9 cellular contexts compared by ENCODE assay signal in the genomic region with DNA sequence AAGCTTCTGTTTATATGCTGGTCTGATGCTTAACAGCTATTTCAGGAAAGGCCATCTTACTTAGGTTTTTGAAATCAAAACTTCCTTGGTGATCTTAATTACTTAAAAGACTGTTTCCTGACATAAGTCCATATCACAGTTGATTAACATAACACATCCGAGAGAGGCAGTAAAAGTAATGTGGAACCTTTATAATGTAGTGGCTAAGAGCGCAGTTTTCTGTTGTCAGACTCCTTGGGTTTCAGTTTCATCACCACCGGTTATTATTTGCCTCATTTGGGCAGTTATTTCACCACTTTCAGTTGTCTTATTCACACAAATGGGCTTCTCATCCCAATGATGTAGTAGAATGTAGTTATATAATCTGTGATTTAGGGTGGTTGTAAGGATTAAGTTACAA. TPM values are rescaled to one million over a fixed set of nuclear protein-coding genes. Genes with fewer than 3 reads are reported as not detected.
DNase-seq lines count a peak whose midpoint lies in the region; ATAC-seq lines count a peak whose summit lies in the region.
"Had no signal": no experiment of that assay in that cellular context is flagged by ENCODE, and none has a peak within 500 bp of the region (broad histone marks: within the 10 kb centered on the region; RNA-seq: fewer than 3 reads in every experiment).

No MANE protein-coding gene starts in this region.

- no peaks in the 10 kb centered on the region for H3K27me3 Mint-ChIP-seq in naive B cell
- no peaks in the 10 kb centered on the region for H3K27me3 Mint-ChIP-seq in activated T-helper 2 cell treated with anti-CD3 and anti-CD28 coated beads, Interferon-gamma antibody, Interleukin-2, Interleukin-4, amounts not matched to agents 10 μg/mL and 5 μg/mL and 100 μg/mL, durations not matched to agents 14 hours and 24 hours and 36 hours (ENCODE audit: low read depth)
- H3K27me3 Mint-ChIP-seq: activated naive CD8-positive, alpha-beta T cell had no signal

- H3K9me3 Mint-ChIP-seq in naive B cell: no peaks in the 10 kb centered on the region
- no peaks in the 10 kb centered on the region for H3K9me3 Mint-ChIP-seq in activated T-helper 2 cell treated with anti-CD3 and anti-CD28 coated beads, Interferon-gamma antibody, Interleukin-2, Interleukin-4, amounts not matched to agents 10 μg/mL and 5 μg/mL and 100 μg/mL, durations not matched to agents 14 hours and 24 hours and 36 hours

- DNase-seq in naive B cell (no peak), H4 (ENCODE audit: low spot score) (no peak), HCEC 1CT (no peak)
- DNase-seq in activated T-helper 2 cell treated with anti-CD3 and anti-CD28 coated beads, Interferon-gamma antibody, Interleukin-2, Interleukin-4, amounts not matched to agents 10 μg/mL and 5 μg/mL and 100 μg/mL, durations not matched to agents 14 hours and 24 hours and 36 hours (ENCODE audit: low spot score): no peak
- DNase-seq: stimulated activated CD4-positive, alpha-beta T cell treated with anti-CD3 and anti-CD28 coated beads, Interleukin-4, amount 100 ng/mL, for 4 hours had no signal

- ATAC-seq in GM18870 (IDR thresholded peaks at IDR 0.05; ENCODE audit: unreplicated experiment) (peak; percentile 66), GM21723 (IDR thresholded peaks at IDR 0.05; ENCODE audit: unreplicated experiment) (peak; percentile 80), HG03439 (IDR thresholded peaks at IDR 0.05; ENCODE audit: unreplicated experiment) (peak; percentile 60), naive B cell (ENCODE audit: low read depth in 2 of 2) (no peak)

- H3K36me3 Mint-ChIP-seq in naive B cell: peaks cover 4 to 13% of the 10 kb centered on the region in 2 donors
- peaks cover 20% of the 10 kb centered on the region for H3K36me3 Mint-ChIP-seq in activated T-helper 2 cell treated with anti-CD3 and anti-CD28 coated beads, Interferon-gamma antibody, Interleukin-2, Interleukin-4, amounts not matched to agents 10 μg/mL and 5 μg/mL and 100 μg/mL, durations not matched to agents 14 hours and 24 hours and 36 hours (ENCODE audit: low read depth)

- intact Hi-C loops in activated T-helper 2 cell treated with anti-CD3 and anti-CD28 coated beads, Interferon-gamma antibody, Interleukin-2, Interleukin-4, amounts not matched to agents 10 μg/mL and 5 μg/mL and 100 μg/mL, durations not matched to agents 14 hours and 24 hours and 36 hours (cut with micrococcal nuclease): no loop called here

- peak overlapping the region in 4 of 6 donors; percentile 7 to 87 (median 58) for H3K27ac Mint-ChIP-seq in naive B cell
- H3K27ac Mint-ChIP-seq in activated T-helper 2 cell treated with anti-CD3 and anti-CD28 coated beads, Interferon-gamma antibody, Interleukin-2, Interleukin-4, amounts not matched to agents 10 μg/mL and 5 μg/mL and 100 μg/mL, durations not matched to agents 14 hours and 24 hours and 36 hours: no peak overlapping the region
- H3K27ac Mint-ChIP-seq: activated naive CD8-positive, alpha-beta T cell had no signal

- peak overlapping the region in 1 of 8 donors; percentile 60 for H3K4me3 Mint-ChIP-seq in naive B cell
- no peak overlapping the region for H3K4me3 Mint-ChIP-seq in activated T-helper 2 cell treated with anti-CD3 and anti-CD28 coated beads, Interferon-gamma antibody, Interleukin-2, Interleukin-4, amounts not matched to agents 10 μg/mL and 5 μg/mL and 100 μg/mL, durations not matched to agents 14 hours and 24 hours and 36 hours (ENCODE audit: low read depth)
- H3K4me3 Mint-ChIP-seq: activated naive CD8-positive, alpha-beta T cell had no signal

- H3K4me1 Mint-ChIP-seq in naive B cell: peaks cover 36 to 45% (median 44%) of the 10 kb centered on the region in 3 donors
- peaks cover 12% of the 10 kb centered on the region for H3K4me1 Mint-ChIP-seq in activated T-helper 2 cell treated with anti-CD3 and anti-CD28 coated beads, Interferon-gamma antibody, Interleukin-2, Interleukin-4, amounts not matched to agents 10 μg/mL and 5 μg/mL and 100 μg/mL, durations not matched to agents 14 hours and 24 hours and 36 hours (ENCODE audit: low read depth)

RNA-seq across cellular contexts. Expression of a gene that starts 30.9 kb away (rescaled TPM):
- polyA plus RNA-seq in naive B cell (ENCODE audit: low read depth in 6 of 6): 10 to 100 TPM; 34.0 to 46.3 (median 41.0) TPM
- total RNA-seq in activated T-helper 2 cell treated with anti-CD3 and anti-CD28 coated beads, Interferon-gamma antibody, Interleukin-2, Interleukin-4, amounts not matched to agents 10 μg/mL and 5 μg/mL and 100 μg/mL, durations not matched to agents 14 hours and 24 hours and 36 hours: 38.2 and 44.8 TPM in 2 replicates
- 11.1 and 12.8 TPM in 2 replicates for total RNA-seq in H4 (2014; rRNA removed; shearing (Covaris generic))

Comparison
In these comparisons a context has a peak if more than half of its experiments do, and no peak if none do; other contexts are left out.
1. ATAC-seq: peak in GM18870 (single experiment), GM21723 (single experiment) and HG03439 (single experiment); none in naive B cell (0 of 2).